In genomic region chr18:50659091-50660003, GRCh38 we compare ENCODE assay signal across 12 cellular contexts.
DNase-seq lines count a peak whose midpoint lies in the region; ATAC-seq and TF ChIP-seq lines count a peak whose summit lies in the region.
"Had no signal": no experiment of that assay in that cellular context is flagged by ENCODE, and none has a peak within 500 bp of the region (broad histone marks: within the 10 kb centered on the region; RNA-seq: fewer than 3 reads in every experiment).

No MANE protein-coding gene starts in this region.

- H3K4me1 Mint-ChIP-seq in brain: peaks cover 29% of the 10 kb centered on the region

- H3K79me2 ChIP-seq in SK-N-SH (ENCODE audit: insufficient read depth): no peaks in the 10 kb centered on the region

- in situ Hi-C loops in HAP-1 (cut with MboI; ENCODE audit: low sequenced_read_pairs): no loop called here

- H3K27ac Mint-ChIP-seq in brain: peak overlapping the region in 4 of 5 experiments; percentile 38 to 78 (median 61)

- H3K4me2 ChIP-seq in SK-N-SH: no peak overlapping the region

- H3K36me3 ChIP-seq in SK-N-SH (replicated peaks in 1 of 2; ENCODE audit: control insufficient read depth in 1 of 2, insufficient read depth in 2 of 2, low read length in 1 of 2) (no peaks in the 10 kb centered on the region), HAP-1 (replicated peaks) (no peaks in the 10 kb centered on the region)
- H3K36me3 ChIP-seq: right lobe of liver, stomach had no signal

- DNase-seq in SK-N-SH: no peak
- peak; percentile 59 for DNase-seq in iris pigment epithelial cell (ENCODE audit: low read depth)
- no peak for DNase-seq in NCI-H226
- DNase-seq in DMS79 treated with DMSO at 0.1 percent for 48 hours (lab: John Stamatoyannopoulos, UW): no peak
- no peak for DNase-seq in HAP-1 (ENCODE audit: low spot score in 2 of 2)
- DNase-seq in activated naive CD4-positive, alpha-beta T cell treated with anti-CD3 and anti-CD28 coated beads, Interleukin-2, amount 50 U/mL, for 16 hours: no peak
- DNase-seq: activated CD4-positive, alpha-beta T cell treated with anti-CD3 and anti-CD28 coated beads, Interleukin-2, amount 50 U/mL, for 48 hours; GOT3; right lobe of liver; stomach had no signal

- WGBS in SK-N-SH (ENCODE audit: low lambda C conversion rate): 22% methylated on average over 13 of the region's 13 CpGs

- H4K20me1 ChIP-seq in SK-N-SH (ENCODE audit: insufficient read depth): no peaks in the 10 kb centered on the region

- no peaks in the 10 kb centered on the region for H3F3A ChIP-seq in SK-N-SH (replicated peaks; ENCODE audit: insufficient read depth)

- no peak overlapping the region for H2AFZ ChIP-seq in SK-N-SH (ENCODE audit: low read depth)

- TF ChIP-seq CTCF in SK-N-SH (IDR thresholded peaks at IDR 0.05) (no peak), brain (conservative IDR thresholded peaks at IDR 0.05) (no peak)

- no peak overlapping the region for H3K27ac ChIP-seq in SK-N-SH (ENCODE audit: low read depth in 2 of 2, low read length in 1 of 2)
- H3K27ac ChIP-seq: right lobe of liver had no signal

- no peaks in the 10 kb centered on the region for H3K9me2 ChIP-seq in SK-N-SH

- peak overlapping the region in 1 of 5 experiments; percentile 17 for H3K4me3 Mint-ChIP-seq in brain

- H3K27me3 Mint-ChIP-seq in brain: no peaks in the 10 kb centered on the region

- no peaks in the 10 kb centered on the region for H3K27me3 ChIP-seq in SK-N-SH (ENCODE audit: insufficient read depth)
- H3K27me3 ChIP-seq in HAP-1 (ENCODE audit: low read depth): no peaks in the 10 kb centered on the region
- H3K27me3 ChIP-seq: right lobe of liver, stomach had no signal

- peaks cover 35% of the 10 kb centered on the region for H3K36me3 Mint-ChIP-seq in brain

- TF ChIP-seq RAD21 in SK-N-SH (IDR thresholded peaks at IDR 0.05; ENCODE audit: low read length): no peak

- H3K9ac ChIP-seq in SK-N-SH: no peak overlapping the region

- H3K4me3 ChIP-seq in SK-N-SH (ENCODE audit: low read depth in 2 of 2, low read length in 1 of 2): no peak overlapping the region
- no peak overlapping the region for H3K4me3 ChIP-seq in HAP-1
- H3K4me3 ChIP-seq: right lobe of liver, stomach had no signal

- peak; percentile 77; the same call in 2 of the 3 replicates for ATAC-seq in SK-N-SH treated with all-trans-retinoic acid at 6 μM for 48 hours

- POLR2A ChIA-PET in SK-N-SH (lab: Yijun Ruan, JAX): no interaction called here

- peaks cover 0 to 10% (median 6%) of the 10 kb centered on the region in 5 experiments for H3K9me3 Mint-ChIP-seq in brain

- H3K4me1 ChIP-seq in SK-N-SH (ENCODE audit: control insufficient read depth in 1 of 2, insufficient read depth in 2 of 2, low read depth in 1 of 2, low read length in 1 of 2) (no peaks in the 10 kb centered on the region), HAP-1 (no peaks in the 10 kb centered on the region)

- CTCF ChIA-PET in SK-N-SH (lab: Yijun Ruan, JAX): interaction anchor here (0.7 to 1.4 kb wide), 3 partner anchors 11 to 73 kb away, joined by 3 to 5 read pairs (median 3); no protein-coding TSS in a partner anchor

- TF ChIP-seq EP300 in SK-N-SH (IDR thresholded peaks at IDR 0.05; ENCODE audit: borderline replicate concordance in 1 of 2, low read depth in 1 of 2, low read length in 1 of 2): no peak

- H3K9me3 ChIP-seq in SK-N-SH (peaks cover 4% of the 10 kb centered on the region; the same call in 1 of the 2 replicates), HAP-1 (peaks cover 10% of the 10 kb centered on the region; the same call in 1 of the 2 replicates)
- H3K9me3 ChIP-seq: right lobe of liver had no signal

TF ChIP-seq in SK-N-SH treated with all-trans-retinoic acid at 6 μM for 48 hours, 23 proteins besides CTCF, POLR2A, EP300 and RAD21 (continues in another document):
- TF ChIP-seq BACH2 (CRISPR knock-in tag; IDR thresholded peaks at IDR 0.05; ENCODE audit: borderline replicate concordance) (no peak), RARB (CRISPR knock-in tag; IDR thresholded peaks at IDR 0.05) (no peak), TCF4 (CRISPR knock-in tag; IDR thresholded peaks at IDR 0.05; ENCODE audit: borderline replicate concordance) (no peak), ZNF70 (CRISPR knock-in tag; IDR thresholded peaks at IDR 0.05) (no peak), ISL1 (CRISPR knock-in tag; IDR thresholded peaks at IDR 0.05) (no peak)
- TF ChIP-seq, protein P1, sequence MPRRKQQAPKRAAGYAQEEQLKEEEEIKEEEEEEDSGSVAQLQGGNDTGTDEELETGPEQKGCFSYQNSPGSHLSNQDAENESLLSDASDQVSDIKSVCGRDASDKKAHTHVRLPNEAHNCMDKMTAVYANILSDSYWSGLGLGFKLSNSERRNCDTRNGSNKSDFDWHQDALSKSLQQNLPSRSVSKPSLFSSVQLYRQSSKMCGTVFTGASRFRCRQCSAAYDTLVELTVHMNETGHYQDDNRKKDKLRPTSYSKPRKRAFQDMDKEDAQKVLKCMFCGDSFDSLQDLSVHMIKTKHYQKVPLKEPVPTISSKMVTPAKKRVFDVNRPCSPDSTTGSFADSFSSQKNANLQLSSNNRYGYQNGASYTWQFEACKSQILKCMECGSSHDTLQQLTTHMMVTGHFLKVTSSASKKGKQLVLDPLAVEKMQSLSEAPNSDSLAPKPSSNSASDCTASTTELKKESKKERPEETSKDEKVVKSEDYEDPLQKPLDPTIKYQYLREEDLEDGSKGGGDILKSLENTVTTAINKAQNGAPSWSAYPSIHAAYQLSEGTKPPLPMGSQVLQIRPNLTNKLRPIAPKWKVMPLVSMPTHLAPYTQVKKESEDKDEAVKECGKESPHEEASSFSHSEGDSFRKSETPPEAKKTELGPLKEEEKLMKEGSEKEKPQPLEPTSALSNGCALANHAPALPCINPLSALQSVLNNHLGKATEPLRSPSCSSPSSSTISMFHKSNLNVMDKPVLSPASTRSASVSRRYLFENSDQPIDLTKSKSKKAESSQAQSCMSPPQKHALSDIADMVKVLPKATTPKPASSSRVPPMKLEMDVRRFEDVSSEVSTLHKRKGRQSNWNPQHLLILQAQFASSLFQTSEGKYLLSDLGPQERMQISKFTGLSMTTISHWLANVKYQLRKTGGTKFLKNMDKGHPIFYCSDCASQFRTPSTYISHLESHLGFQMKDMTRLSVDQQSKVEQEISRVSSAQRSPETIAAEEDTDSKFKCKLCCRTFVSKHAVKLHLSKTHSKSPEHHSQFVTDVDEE (CRISPR knock-in tag; IDR thresholded peaks at IDR 0.05): no peak
- TF ChIP-seq, protein P2, sequence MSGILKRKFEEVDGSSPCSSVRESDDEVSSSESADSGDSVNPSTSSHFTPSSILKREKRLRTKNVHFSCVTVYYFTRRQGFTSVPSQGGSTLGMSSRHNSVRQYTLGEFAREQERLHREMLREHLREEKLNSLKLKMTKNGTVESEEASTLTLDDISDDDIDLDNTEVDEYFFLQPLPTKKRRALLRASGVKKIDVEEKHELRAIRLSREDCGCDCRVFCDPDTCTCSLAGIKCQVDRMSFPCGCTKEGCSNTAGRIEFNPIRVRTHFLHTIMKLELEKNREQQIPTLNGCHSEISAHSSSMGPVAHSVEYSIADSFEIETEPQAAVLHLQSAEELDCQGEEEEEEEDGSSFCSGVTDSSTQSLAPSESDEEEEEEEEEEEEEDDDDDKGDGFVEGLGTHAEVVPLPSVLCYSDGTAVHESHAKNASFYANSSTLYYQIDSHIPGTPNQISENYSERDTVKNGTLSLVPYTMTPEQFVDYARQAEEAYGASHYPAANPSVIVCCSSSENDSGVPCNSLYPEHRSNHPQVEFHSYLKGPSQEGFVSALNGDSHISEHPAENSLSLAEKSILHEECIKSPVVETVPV (CRISPR knock-in tag; IDR thresholded peaks at IDR 0.05): no peak

TF ChIP-seq in SK-N-SH, 30 proteins besides CTCF, POLR2A, EP300 and RAD21 (continues in another document):
- TF ChIP-seq TCF12 (IDR thresholded peaks at IDR 0.05) (no peak), TAF1 (IDR thresholded peaks at IDR 0.05; ENCODE audit: borderline replicate concordance, low read depth, low read length) (no peak), NRF1 (IDR thresholded peaks at IDR 0.05; ENCODE audit: low read depth, low read length) (no peak), GABPA (IDR thresholded peaks at IDR 0.05; ENCODE audit: low read depth) (no peak), MAX (IDR thresholded peaks at IDR 0.05; ENCODE audit: low read depth) (no peak), MEF2A (IDR thresholded peaks at IDR 0.05; ENCODE audit: borderline replicate concordance, low read depth) (no peak), NFIC (IDR thresholded peaks at IDR 0.05; ENCODE audit: borderline replicate concordance) (no peak), FOXJ3 (CRISPR knock-in tag; IDR thresholded peaks at IDR 0.05) (no peak), JUND (IDR thresholded peaks at IDR 0.05) (no peak), SIN3A (IDR thresholded peaks at IDR 0.05; ENCODE audit: borderline replicate concordance, low read depth, low read length) (no peak), RXRA (IDR thresholded peaks at IDR 0.05; ENCODE audit: borderline replicate concordance, low read depth) (no peak), SMC3 (IDR thresholded peaks at IDR 0.05; ENCODE audit: low read depth, low read length) (no peak), FOSL2 (IDR thresholded peaks at IDR 0.05; ENCODE audit: borderline replicate concordance, low read depth) (no peak), RCOR1 (IDR thresholded peaks at IDR 0.05; ENCODE audit: low read length) (no peak), EZH2phosphoT487 (IDR thresholded peaks at IDR 0.05; ENCODE audit: borderline replicate concordance, low read depth) (no peak), ELF1 (IDR thresholded peaks at IDR 0.05) (no peak)
- TF ChIP-seq, protein P3, sequence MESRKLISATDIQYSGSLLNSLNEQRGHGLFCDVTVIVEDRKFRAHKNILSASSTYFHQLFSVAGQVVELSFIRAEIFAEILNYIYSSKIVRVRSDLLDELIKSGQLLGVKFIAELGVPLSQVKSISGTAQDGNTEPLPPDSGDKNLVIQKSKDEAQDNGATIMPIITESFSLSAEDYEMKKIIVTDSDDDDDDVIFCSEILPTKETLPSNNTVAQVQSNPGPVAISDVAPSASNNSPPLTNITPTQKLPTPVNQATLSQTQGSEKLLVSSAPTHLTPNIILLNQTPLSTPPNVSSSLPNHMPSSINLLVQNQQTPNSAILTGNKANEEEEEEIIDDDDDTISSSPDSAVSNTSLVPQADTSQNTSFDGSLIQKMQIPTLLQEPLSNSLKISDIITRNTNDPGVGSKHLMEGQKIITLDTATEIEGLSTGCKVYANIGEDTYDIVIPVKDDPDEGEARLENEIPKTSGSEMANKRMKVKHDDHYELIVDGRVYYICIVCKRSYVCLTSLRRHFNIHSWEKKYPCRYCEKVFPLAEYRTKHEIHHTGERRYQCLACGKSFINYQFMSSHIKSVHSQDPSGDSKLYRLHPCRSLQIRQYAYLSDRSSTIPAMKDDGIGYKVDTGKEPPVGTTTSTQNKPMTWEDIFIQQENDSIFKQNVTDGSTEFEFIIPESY (IDR thresholded peaks at IDR 0.05; ENCODE audit: borderline replicate concordance, low read depth): no peak
